8 cellular contexts compared by ENCODE assay signal in the genomic region with DNA sequence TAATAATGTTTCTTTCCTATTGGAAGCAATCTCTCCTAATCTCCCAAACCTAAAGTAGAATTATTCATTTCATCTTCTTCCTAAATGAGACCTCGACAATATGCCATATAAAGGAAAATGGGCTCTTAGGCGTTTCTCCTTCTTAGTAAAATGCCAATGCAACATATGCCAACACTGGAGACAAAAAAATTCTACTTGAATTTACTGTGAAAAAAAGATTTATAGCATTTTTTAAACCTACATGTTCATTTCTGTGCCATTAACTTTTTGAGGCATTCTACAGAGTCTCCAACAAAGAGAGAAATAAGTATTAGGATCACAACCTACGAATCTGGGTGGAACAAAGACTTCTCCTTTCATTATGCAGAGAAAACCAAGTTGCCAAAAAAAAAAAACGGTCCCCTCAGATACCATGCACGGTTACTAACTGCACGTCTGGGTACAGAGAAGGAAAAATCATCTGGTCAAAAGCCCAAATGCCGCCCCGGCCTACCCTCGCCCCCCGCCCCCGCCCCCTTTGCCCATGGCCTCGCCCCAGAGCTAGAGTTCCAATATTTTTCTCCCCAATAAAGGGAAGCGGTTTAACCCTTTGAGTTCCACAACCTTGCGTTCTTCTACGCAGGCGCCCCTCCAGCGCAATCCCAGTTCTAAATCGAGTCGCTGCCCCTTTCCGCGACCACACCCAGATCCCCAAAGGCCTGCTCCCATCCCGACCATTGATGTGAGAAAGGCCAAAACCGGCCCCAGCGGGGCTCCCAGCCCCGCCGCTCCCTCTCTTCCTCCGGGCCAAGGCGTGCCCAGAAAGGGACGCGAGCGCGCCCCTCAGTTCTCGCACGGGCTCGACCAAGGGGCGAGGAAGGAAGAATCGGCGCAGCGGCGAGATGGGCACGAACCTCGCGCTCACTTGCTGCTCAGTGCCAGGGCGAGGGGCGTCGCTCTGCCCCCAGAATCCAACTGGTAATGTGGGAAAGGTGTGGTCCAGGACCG. TPM values are rescaled to one million over a fixed set of nuclear protein-coding genes. Genes with fewer than 3 reads are reported as not detected.
DNase-seq lines count a peak whose midpoint lies in the region; ATAC-seq and TF ChIP-seq lines count a peak whose summit lies in the region.

No MANE protein-coding gene starts in this region.

- peak; percentile 17 for ATAC-seq in GM21576 (IDR thresholded peaks at IDR 0.05; ENCODE audit: unreplicated experiment)
- ATAC-seq in mucosa of descending colon, result peak; percentile 44

- peaks cover 15% of the 10 kb centered on the region for H3K4me1 Mint-ChIP-seq in activated CD4-positive, alpha-beta T cell treated with anti-CD3 and anti-CD28 coated beads, Interleukin-2, amount 10 ng/mL, durations not matched to agents 24 days and 14 days

- TF ChIP-seq POLR2A in erythroblast (IDR thresholded peaks at IDR 0.05; ENCODE audit: low read length), result no peak

- H3K9me3 ChIP-seq in mucosa of descending colon, result no peaks in the 10 kb centered on the region

- intact Hi-C loops in activated CD4-positive, alpha-beta T cell treated with anti-CD3 and anti-CD28 coated beads, Interleukin-2, amount 10 ng/mL, durations not matched to agents 24 days and 14 days (cut with micrococcal nuclease), result loop anchor here (2.0 to 5.0 kb wide), 3 partner anchors 78 to 171 kb away; a partner anchor contains a TSS
- intact Hi-C loops in mucosa of descending colon (cut with DNase I, micrococcal nuclease), result no loop called here

- H3K9me3 Mint-ChIP-seq in activated CD4-positive, alpha-beta T cell treated with anti-CD3 and anti-CD28 coated beads, Interleukin-2, amount 10 ng/mL, durations not matched to agents 24 days and 14 days, result no peaks in the 10 kb centered on the region

- H3K27ac ChIP-seq in substantia nigra (ENCODE audit: low read depth, low read length, poor library complexity, severe bottlenecking), result peak overlapping the region; percentile 80

- peak overlapping the region; percentile 92 for H3K4me3 Mint-ChIP-seq in activated CD4-positive, alpha-beta T cell treated with anti-CD3 and anti-CD28 coated beads, Interleukin-2, amount 10 ng/mL, durations not matched to agents 24 days and 14 days

- H3K36me3 ChIP-seq in GM06990 (ENCODE audit: control insufficient read depth, insufficient read depth, low read length) (no peaks in the 10 kb centered on the region), mucosa of descending colon (ENCODE audit: low read depth) (no peaks in the 10 kb centered on the region)

- peaks cover 8% of the 10 kb centered on the region for H3K27me3 Mint-ChIP-seq in activated CD4-positive, alpha-beta T cell treated with anti-CD3 and anti-CD28 coated beads, Interleukin-2, amount 10 ng/mL, durations not matched to agents 24 days and 14 days

- peak overlapping the region; percentile 85 for H3K27ac Mint-ChIP-seq in activated CD4-positive, alpha-beta T cell treated with anti-CD3 and anti-CD28 coated beads, Interleukin-2, amount 10 ng/mL, durations not matched to agents 24 days and 14 days

- H3K36me3 Mint-ChIP-seq in activated CD4-positive, alpha-beta T cell treated with anti-CD3 and anti-CD28 coated beads, Interleukin-2, amount 10 ng/mL, durations not matched to agents 24 days and 14 days (ENCODE audit: low read depth), result peaks cover 2% of the 10 kb centered on the region

- H3K4me1 ChIP-seq in mucosa of descending colon (ENCODE audit: low read depth), result peaks cover 5% of the 10 kb centered on the region

- peak overlapping the region; percentile 79 for H3K4me3 ChIP-seq in GM06990 (replicated peaks; ENCODE audit: low read depth, low read length)
- H3K4me3 ChIP-seq in Jurkat, Clone E6-1 (ENCODE audit: low read length), result peak overlapping the region; percentile 85
- H3K4me3 ChIP-seq in mucosa of descending colon, result peak overlapping the region; percentile 91

- DNase-seq in GM06990 (ENCODE audit: extremely low read depth, insufficient read length), result peak; percentile 54
- no peak for DNase-seq in Jurkat, Clone E6-1 (ENCODE audit: low read depth, low spot score)
- peak; percentile 81 for DNase-seq in activated CD4-positive, alpha-beta T cell treated with anti-CD3 and anti-CD28 coated beads, Interleukin-2, amount 10 ng/mL, durations not matched to agents 24 days and 14 days
- peak; percentile 47 to 51 for DNase-seq in erythroblast (lab: John Stamatoyannopoulos, UW)
- no peak for DNase-seq in mucosa of descending colon
- peak in 25 of 49 donors; percentile 6 to 62 (median 32) for DNase-seq in substantia nigra (lab: John Stamatoyannopoulos, UW)
- DNase-seq in LoVo (ENCODE audit: low spot score), result no peak

- no peaks in the 10 kb centered on the region for H3K27me3 ChIP-seq in GM06990 (replicated peaks; ENCODE audit: control insufficient read depth, insufficient read depth, low read length)

- TF ChIP-seq CTCF in GM06990 (IDR thresholded peaks at IDR 0.05; ENCODE audit: insufficient read depth, low read length, poor library complexity, severe bottlenecking) (no peak), mucosa of descending colon (IDR thresholded peaks at IDR 0.05) (no peak)

RNA-seq across cellular contexts. Expression of a gene that starts 1.0 kb away (rescaled TPM):
- 8.6 TPM for polyA plus RNA-seq in Jurkat, Clone E6-1 (2012; ENCODE audit: insufficient read depth, insufficient read length)
- total RNA-seq in activated CD4-positive, alpha-beta T cell treated with anti-CD3 and anti-CD28 coated beads, Interleukin-2, amount 10 ng/mL, durations not matched to agents 24 days and 14 days, result 11.8 and 14.0 TPM in 2 replicates
- total RNA-seq in mucosa of descending colon, result 10 to 100 TPM in 1 of 3 donors, 1 to 10 TPM in 2; 6.5 to 25.4 (median 7.5) TPM

RNA-seq across cellular contexts. Expression of a gene that starts 34.9 kb away (rescaled TPM):
- polyA plus RNA-seq in Jurkat, Clone E6-1 (2012; ENCODE audit: insufficient read depth, insufficient read length), result 19.5 TPM
- total RNA-seq in activated CD4-positive, alpha-beta T cell treated with anti-CD3 and anti-CD28 coated beads, Interleukin-2, amount 10 ng/mL, durations not matched to agents 24 days and 14 days, result 24.9 and 31.7 TPM in 2 replicates
- 10 to 100 TPM; 35.7 to 52.8 (median 36.5) TPM for total RNA-seq in mucosa of descending colon

RNA-seq across cellular contexts. Expression of a gene that starts 49.6 kb away (rescaled TPM):
- 29.1 TPM for polyA plus RNA-seq in Jurkat, Clone E6-1 (2012; ENCODE audit: insufficient read depth, insufficient read length)
- 26.7 and 29.2 TPM in 2 replicates for total RNA-seq in activated CD4-positive, alpha-beta T cell treated with anti-CD3 and anti-CD28 coated beads, Interleukin-2, amount 10 ng/mL, durations not matched to agents 24 days and 14 days
- 10 to 100 TPM; 38.5 to 48.1 (median 45.9) TPM for total RNA-seq in mucosa of descending colon

Comparison
In these comparisons a context has a peak if more than half of its experiments do, and no peak if none do; other contexts are left out.
1. DNase-seq: peak in GM06990 (single experiment), activated CD4-positive, alpha-beta T cell treated with anti-CD3 and anti-CD28 coated beads, Interleukin-2, amount 10 ng/mL, durations not matched to agents 24 days and 14 days (single experiment), erythroblast (2 of 2) and substantia nigra (25 of 49); none in Jurkat, Clone E6-1 (single experiment), mucosa of descending colon (0 of 3) and LoVo (single experiment).
2. Peak in every context shown above with its lines, with median percentiles within 50 percentile points of each other: H3K4me3 ChIP-seq.